In genomic region chr2:237300755-237301154, GRCh38 we compare ENCODE assay signal across 27 cellular contexts.
A peak's percentile ranks its signal among the peaks of the same experiment; 100 is the strongest.
DNase-seq lines count a peak whose midpoint lies in the region; ATAC-seq, FAIRE-seq and TF ChIP-seq lines count a peak whose summit lies in the region.
"Had no signal": no experiment of that assay in that cellular context is flagged by ENCODE, and none has a peak within 500 bp of the region (broad histone marks: within the 10 kb centered on the region; RNA-seq: fewer than 3 reads in every experiment).

No MANE protein-coding gene starts in this region.

- H3K9me3 Mint-ChIP-seq in MCF 10A (ENCODE audit: unreplicated experiment) (peaks cover 8% of the 10 kb centered on the region), nephron (peaks cover 27% of the 10 kb centered on the region)
- H3K9me3 Mint-ChIP-seq: CD4-positive, alpha-beta T cell; stimulated activated effector memory CD8-positive, alpha-beta T cell treated with anti-CD3 and anti-CD28 coated beads, Interleukin-12 subunit alpha, Interleukin-12 subunit beta, amount 100 ng/mL, for 72 hours had no signal

- no peaks in the 10 kb centered on the region for H3K36me3 ChIP-seq in breast epithelium
- H3K36me3 ChIP-seq: esophagus muscularis mucosa, gastrocnemius medialis, neural progenitor cell, right lobe of liver, upper lobe of left lung had no signal

- no peaks in the 10 kb centered on the region for H3K9me3 ChIP-seq in breast epithelium
- H3K9me3 ChIP-seq: esophagus muscularis mucosa, gastrocnemius medialis, right lobe of liver, upper lobe of left lung had no signal

- POLR2A ChIA-PET in MCF 10A (lab: Yijun Ruan, JAX), result interaction anchor here (0.7 to 3.7 kb wide), 8 partner anchors 10 to 182 kb away, joined by 3 to 41 read pairs (median 5); no protein-coding TSS in a partner anchor

- peak overlapping the region; percentile 89 for H3K27ac Mint-ChIP-seq in MCF 10A (ENCODE audit: low read depth, unreplicated experiment)
- peak overlapping the region; percentile 28 to 76 (median 56) for H3K27ac Mint-ChIP-seq in nephron
- H3K27ac Mint-ChIP-seq: activated CD4-positive, alpha-beta T cell treated with anti-CD3 and anti-CD28 coated beads for 36 hours; activated CD8-positive, alpha-beta T cell treated with anti-CD3 and anti-CD28 coated beads, Interleukin-2, amount 10 ng/mL, durations not matched to agents 7 days and 5 days; activated naive CD4-positive, alpha-beta T cell treated with anti-CD3 and anti-CD28 coated beads for 36 hours; CD4-positive, alpha-beta T cell; endodermal cell; GM23338; neural progenitor cell; stimulated activated effector memory CD8-positive, alpha-beta T cell treated with anti-CD3 and anti-CD28 coated beads, Interleukin-12 subunit alpha, Interleukin-12 subunit beta, amount 100 ng/mL, for 72 hours had no signal

- H3K4me1 Mint-ChIP-seq in MCF 10A (ENCODE audit: insufficient read depth, unreplicated experiment) (peaks cover 55% of the 10 kb centered on the region), nephron (peaks cover 46% of the 10 kb centered on the region)
- H3K4me1 Mint-ChIP-seq: activated CD4-positive, alpha-beta T cell treated with anti-CD3 and anti-CD28 coated beads for 36 hours; stimulated activated effector memory CD8-positive, alpha-beta T cell treated with anti-CD3 and anti-CD28 coated beads, Interleukin-12 subunit alpha, Interleukin-12 subunit beta, amount 100 ng/mL, for 72 hours had no signal

- no peaks in the 10 kb centered on the region for H3K36me3 Mint-ChIP-seq in MCF 10A (ENCODE audit: insufficient read depth, unreplicated experiment)
- peaks cover 14% of the 10 kb centered on the region for H3K36me3 Mint-ChIP-seq in nephron (ENCODE audit: low read depth)
- H3K36me3 Mint-ChIP-seq: stimulated activated effector memory CD8-positive, alpha-beta T cell treated with anti-CD3 and anti-CD28 coated beads, Interleukin-12 subunit alpha, Interleukin-12 subunit beta, amount 100 ng/mL, for 72 hours had no signal

- CTCF ChIA-PET in MCF 10A (lab: Yijun Ruan, JAX), result interaction anchor here (0.6 kb wide), 1 partner anchor 109 kb away, joined by 3 read pairs; no protein-coding TSS in a partner anchor

- no peaks in the 10 kb centered on the region for H3K4me1 ChIP-seq in breast epithelium
- H3K4me1 ChIP-seq: neural progenitor cell, right lobe of liver had no signal

- no peaks in the 10 kb centered on the region for H3K27me3 ChIP-seq in breast epithelium
- H3K27me3 ChIP-seq: gastrocnemius medialis, neural progenitor cell, right lobe of liver, upper lobe of left lung had no signal

- TF ChIP-seq POLR2A in breast epithelium (IDR thresholded peaks at IDR 0.05), result no peak

- ATAC-seq in HG03108 (IDR thresholded peaks at IDR 0.05; ENCODE audit: unreplicated experiment), result no peak
- ATAC-seq: activated CD4-positive, alpha-beta T cell treated with anti-CD3 and anti-CD28 coated beads for 36 hours; activated CD8-positive, alpha-beta T cell treated with anti-CD3 and anti-CD28 coated beads, Interleukin-2, amount 10 ng/mL, durations not matched to agents 7 days and 5 days; GM23338; right lobe of liver had no signal

- intact Hi-C loops in MCF 10A (cut with micrococcal nuclease), result no loop called here
- intact Hi-C loops in breast epithelium (cut with DNase I; ENCODE audit: low total_unique reads), result no loop called here

- FAIRE-seq in urothelium cell line (lab: Jason Lieb, UNC), result peak; percentile 94
- FAIRE-seq: A204.1 had no signal

- no peak overlapping the region for H3K27ac ChIP-seq in breast epithelium
- H3K27ac ChIP-seq: neural progenitor cell, right lobe of liver, upper lobe of left lung had no signal

- DNase-seq in MCF 10A (ENCODE audit: unreplicated experiment), result no peak
- no peak for DNase-seq in breast epithelium (ENCODE audit: low spot score in 2 of 2)
- DNase-seq in epithelial cell of esophagus (ENCODE audit: low read depth), result peak; percentile 33
- no peak for DNase-seq in urothelium cell line (ENCODE audit: low spot score)
- DNase-seq in A172 (ENCODE audit: low spot score), result no peak
- no peak for DNase-seq in middle frontal gyrus (ENCODE audit: extremely low spot score, low spot score)
- DNase-seq: activated CD4-positive, alpha-beta T cell treated with anti-CD3 and anti-CD28 coated beads for 36 hours; activated CD8-positive, alpha-beta T cell treated with anti-CD3 and anti-CD28 coated beads, Interleukin-2, amount 10 ng/mL, durations not matched to agents 7 days and 5 days; activated naive CD4-positive, alpha-beta T cell treated with anti-CD3 and anti-CD28 coated beads for 36 hours; AML-193; CD4-positive, alpha-beta T cell; dermis blood vessel endothelial cell; endodermal cell; gastrocnemius medialis; NCI-H1048; NCI-H2107; right lobe of liver; stimulated activated CD4-positive, alpha-beta T cell treated with anti-CD3 and anti-CD28 coated beads, Interleukin-15, amount 100 ng/mL, for 24 hours; stimulated activated CD4-positive, alpha-beta T cell treated with anti-CD3 and anti-CD28 coated beads, Interleukin-4, amount 100 ng/mL, for 4 hours; upper lobe of left lung had no signal

- no TSS peak for BruUV-seq in MCF 10A (replicated peaks; lab: Mats Ljungman, UMichigan)

- no peak for TF ChIP-seq CTCF in MCF 10A (IDR thresholded peaks at IDR 0.05; ENCODE audit: unreplicated experiment)
- no peak for TF ChIP-seq CTCF in breast epithelium (IDR thresholded peaks at IDR 0.05)
- TF ChIP-seq CTCF in epithelial cell of esophagus (IDR thresholded peaks at IDR 0.05; ENCODE audit: insufficient read depth, low read depth, low read length, missing control alignments), result no peak
- no peak for TF ChIP-seq CTCF in nephron (IDR thresholded peaks at IDR 0.05; ENCODE audit: unreplicated experiment in 3 of 3)

- H3K4me3 Mint-ChIP-seq in MCF 10A (ENCODE audit: unreplicated experiment) (no peak overlapping the region), nephron (no peak overlapping the region)
- H3K4me3 Mint-ChIP-seq: activated CD4-positive, alpha-beta T cell treated with anti-CD3 and anti-CD28 coated beads for 36 hours; activated CD8-positive, alpha-beta T cell treated with anti-CD3 and anti-CD28 coated beads, Interleukin-2, amount 10 ng/mL, durations not matched to agents 7 days and 5 days; activated naive CD4-positive, alpha-beta T cell treated with anti-CD3 and anti-CD28 coated beads for 36 hours; CD4-positive, alpha-beta T cell; endodermal cell; GM23338; neural progenitor cell; stimulated activated effector memory CD8-positive, alpha-beta T cell treated with anti-CD3 and anti-CD28 coated beads, Interleukin-12 subunit alpha, Interleukin-12 subunit beta, amount 100 ng/mL, for 72 hours had no signal

- no peak overlapping the region for H3K4me3 ChIP-seq in breast epithelium
- no peak overlapping the region for H3K4me3 ChIP-seq in epithelial cell of esophagus (ENCODE audit: low read length)
- H3K4me3 ChIP-seq: GM23338, neural progenitor cell, right lobe of liver, upper lobe of left lung had no signal

- H3K27me3 Mint-ChIP-seq in MCF 10A (ENCODE audit: insufficient read depth, unreplicated experiment) (no peaks in the 10 kb centered on the region), nephron (ENCODE audit: low read depth) (no peaks in the 10 kb centered on the region)
